In genomic region chr12:41988715-41989114, GRCh38 we compare ENCODE assay signal across 6 cellular contexts.
"Had no signal": no experiment of that assay in that cellular context is flagged by ENCODE, and none has a peak within 500 bp of the region (broad histone marks: within the 10 kb centered on the region; RNA-seq: fewer than 3 reads in every experiment).

No MANE protein-coding gene starts in this region.

- H3K4me3 Mint-ChIP-seq: H9 had no signal

- H2AFZ ChIP-seq: GM23248 had no signal

- H3K4me3 ChIP-seq: GM23248, K562 had no signal

- H3K27ac ChIP-seq: GM23248, HL-60 had no signal

- DNase-seq: GM23248, H9, HCEC 1CT, IMR-90 had no signal

- ATAC-seq: K562 had no signal

- H3K27ac Mint-ChIP-seq: H9 had no signal
